24 cellular contexts compared by ENCODE assay signal in the genomic region with DNA sequence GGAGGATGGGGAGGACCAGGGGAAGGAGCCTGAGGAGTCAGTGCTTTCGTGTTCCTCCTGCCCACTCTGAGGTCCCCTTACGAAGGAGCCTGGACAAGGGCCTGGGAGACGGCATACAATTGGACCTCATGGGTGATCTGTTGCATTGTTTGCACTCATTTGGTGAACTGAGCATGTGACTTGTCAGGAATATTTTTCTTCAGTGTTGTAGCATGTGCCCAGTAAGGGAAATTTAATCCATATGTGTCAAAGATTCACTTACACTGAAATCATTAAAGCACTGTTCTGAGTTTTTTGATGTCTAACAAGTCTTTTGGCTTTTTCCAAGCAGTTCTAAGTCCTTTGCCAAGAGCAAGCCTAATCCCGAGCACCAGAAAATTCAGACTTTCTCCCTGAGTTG.
DNase-seq lines count a peak whose midpoint lies in the region; ATAC-seq and TF ChIP-seq lines count a peak whose summit lies in the region.
"Had no signal": no experiment of that assay in that cellular context is flagged by ENCODE, and none has a peak within 500 bp of the region (broad histone marks: within the 10 kb centered on the region; RNA-seq: fewer than 3 reads in every experiment).

No MANE protein-coding gene starts in this region.

- H3K4me1 ChIP-seq in SK-N-SH (ENCODE audit: control insufficient read depth in 1 of 2, insufficient read depth in 2 of 2, low read depth in 1 of 2, low read length in 1 of 2), result peaks cover 2 to 16% of the 10 kb centered on the region in 2 experiments
- peaks cover 4 to 8% of the 10 kb centered on the region in 2 experiments for H3K4me1 ChIP-seq in trophoblast cell (ENCODE audit: control insufficient read depth in 1 of 2, insufficient read depth in 2 of 2, low read length in 2 of 2)
- H3K4me1 ChIP-seq: Peyer's patch had no signal

- H3K9ac ChIP-seq in SK-N-SH (no peak overlapping the region), trophoblast cell (ENCODE audit: low read length) (no peak overlapping the region)
- H3K9ac ChIP-seq: BLaER1 treated with 17β-estradiol and CSF1 and Interleukin-3, amounts not matched to agents 10 nM and 100 nM had no signal

- no peaks in the 10 kb centered on the region for H3K9me2 ChIP-seq in SK-N-SH

- H3K36me3 Mint-ChIP-seq in activated naive CD4-positive, alpha-beta T cell treated with anti-CD3 and anti-CD28 coated beads, Interleukin-2, amount 50 U/mL, for 72 hours, result no peaks in the 10 kb centered on the region
- H3K36me3 Mint-ChIP-seq: CD4-positive, alpha-beta memory T cell had no signal

- no peak overlapping the region for H3K27ac Mint-ChIP-seq in activated naive CD4-positive, alpha-beta T cell treated with anti-CD3 and anti-CD28 coated beads, Interleukin-2, amount 50 U/mL, for 72 hours
- H3K27ac Mint-ChIP-seq: CD4-positive, alpha-beta memory T cell had no signal

- no peak overlapping the region for H3K18ac ChIP-seq in trophoblast cell (ENCODE audit: low read length)

- H3F3A ChIP-seq in SK-N-SH (replicated peaks; ENCODE audit: insufficient read depth), result peaks cover 23% of the 10 kb centered on the region

- POLR2A ChIA-PET in SK-N-SH (lab: Yijun Ruan, JAX), result no interaction called here
- POLR2A ChIA-PET in HEK293T (lab: Yijun Ruan, JAX), result no interaction called here

- no peak overlapping the region for H4K8ac ChIP-seq in trophoblast cell (ENCODE audit: low read depth, low read length)

- ATAC-seq in SK-N-SH treated with all-trans-retinoic acid at 6 μM for 48 hours (peak; percentile 11; the same call in 1 of the 3 replicates), GM21528 (IDR thresholded peaks at IDR 0.05; ENCODE audit: low FRiP score, unreplicated experiment) (no peak)
- no peak for ATAC-seq in activated naive CD4-positive, alpha-beta T cell treated with anti-CD3 and anti-CD28 coated beads, Interleukin-2, amount 50 U/mL, for 72 hours

- H3K9me3 Mint-ChIP-seq in activated naive CD4-positive, alpha-beta T cell treated with anti-CD3 and anti-CD28 coated beads, Interleukin-2, amount 50 U/mL, for 72 hours, result no peaks in the 10 kb centered on the region
- H3K9me3 Mint-ChIP-seq: CD4-positive, alpha-beta memory T cell had no signal

- 85% methylated on average over 4 of the region's 4 CpGs for WGBS in SK-N-SH (ENCODE audit: low lambda C conversion rate)
- WGBS in trophoblast cell (ENCODE audit: extremely low coverage, insufficient coverage, insufficient read length), result no CpG with 5 or more reads among the region's 4 CpGs

- TF ChIP-seq RAD21 in SK-N-SH (IDR thresholded peaks at IDR 0.05; ENCODE audit: low read length), result no peak

- H2BK120ac ChIP-seq in trophoblast cell (ENCODE audit: insufficient read depth, low read length, poor library complexity), result no peak overlapping the region

- no peak overlapping the region for H3K4me3 ChIP-seq in SK-N-SH (ENCODE audit: low read depth in 2 of 2, low read length in 1 of 2)
- H3K4me3 ChIP-seq in trophoblast cell (ENCODE audit: low read depth, low read length), result no peak overlapping the region
- H3K4me3 ChIP-seq: BLaER1 treated with 17β-estradiol and CSF1 and Interleukin-3, amounts not matched to agents 10 nM and 100 nM; Peyer's patch; SJSA1 had no signal

- no peaks in the 10 kb centered on the region for H3K79me2 ChIP-seq in SK-N-SH (ENCODE audit: insufficient read depth)
- H3K79me2 ChIP-seq in trophoblast cell (ENCODE audit: control insufficient read depth, insufficient read depth, low read length, poor library complexity), result no peaks in the 10 kb centered on the region

- H3K23ac ChIP-seq in trophoblast cell (ENCODE audit: low read length), result no peak overlapping the region

- no peaks in the 10 kb centered on the region for H3K9me3 ChIP-seq in SK-N-SH
- no peaks in the 10 kb centered on the region for H3K9me3 ChIP-seq in trophoblast cell (ENCODE audit: insufficient read depth, low read depth, low read length)
- H3K9me3 ChIP-seq: BLaER1 treated with 17β-estradiol and CSF1 and Interleukin-3, amounts not matched to agents 10 nM and 100 nM; Peyer's patch; SJSA1 had no signal

- no peak overlapping the region for H2AFZ ChIP-seq in SK-N-SH (ENCODE audit: low read depth)
- H2AFZ ChIP-seq in trophoblast cell (ENCODE audit: insufficient read depth, low read length, poor library complexity), result no peak overlapping the region

- CTCF ChIA-PET in SK-N-SH (lab: Yijun Ruan, JAX), result no interaction called here
- CTCF ChIA-PET in HEK293T (lab: Yijun Ruan, JAX), result no interaction called here

- H3K79me1 ChIP-seq in trophoblast cell (ENCODE audit: low read length), result peaks cover 5% of the 10 kb centered on the region

- H3K4me2 ChIP-seq in SK-N-SH, result no peak overlapping the region
- no peak overlapping the region for H3K4me2 ChIP-seq in trophoblast cell (ENCODE audit: low read length)
- H3K4me2 ChIP-seq: BLaER1 treated with 17β-estradiol and CSF1 and Interleukin-3, amounts not matched to agents 10 nM and 100 nM had no signal

- H2BK12ac ChIP-seq in trophoblast cell (ENCODE audit: low read length), result peak overlapping the region; percentile 34

- no peak for TF ChIP-seq CTCF in SK-N-SH (IDR thresholded peaks at IDR 0.05)

- H3K14ac ChIP-seq in trophoblast cell (ENCODE audit: low read length), result no peak overlapping the region

- H3K27ac ChIP-seq in SK-N-SH (ENCODE audit: low read depth in 2 of 2, low read length in 1 of 2) (peak overlapping the region in 1 of 2 experiments; percentile 31; a peak in 1 of 4 replicates), trophoblast cell (ENCODE audit: low read depth, low read length) (no peak overlapping the region)
- H3K27ac ChIP-seq: 22Rv1; BLaER1 treated with 17β-estradiol and CSF1 and Interleukin-3, amounts not matched to agents 10 nM and 100 nM; Peyer's patch; SJSA1 had no signal

- H4K91ac ChIP-seq in trophoblast cell (ENCODE audit: low read depth, low read length), result no peak overlapping the region

- no peak for TF ChIP-seq EP300 in SK-N-SH (IDR thresholded peaks at IDR 0.05; ENCODE audit: borderline replicate concordance in 1 of 2, low read depth in 1 of 2, low read length in 1 of 2)

- H4K12ac ChIP-seq in trophoblast cell (ENCODE audit: low read depth, low read length), result no peak overlapping the region

- no peak overlapping the region for H2BK5ac ChIP-seq in trophoblast cell (ENCODE audit: low read depth, low read length, poor library complexity)

- no peaks in the 10 kb centered on the region for H4K20me1 ChIP-seq in SK-N-SH (ENCODE audit: insufficient read depth)
- H4K20me1 ChIP-seq: BLaER1 treated with 17β-estradiol and CSF1 and Interleukin-3, amounts not matched to agents 10 nM and 100 nM had no signal

- H3K36me3 ChIP-seq in SK-N-SH (replicated peaks in 1 of 2; ENCODE audit: control insufficient read depth in 1 of 2, insufficient read depth in 2 of 2, low read length in 1 of 2), result no peaks in the 10 kb centered on the region
- H3K36me3 ChIP-seq in trophoblast cell (ENCODE audit: control insufficient read depth in 1 of 2, insufficient read depth in 2 of 2, low read length in 2 of 2), result no peaks in the 10 kb centered on the region
- H3K36me3 ChIP-seq: BLaER1 treated with 17β-estradiol and CSF1 and Interleukin-3, amounts not matched to agents 10 nM and 100 nM; Peyer's patch; SJSA1 had no signal

- no peaks in the 10 kb centered on the region for H3K27me3 ChIP-seq in SK-N-SH (ENCODE audit: insufficient read depth)
- H3K27me3 ChIP-seq in trophoblast cell (ENCODE audit: insufficient read depth, low read length), result no peaks in the 10 kb centered on the region
- H3K27me3 ChIP-seq: BLaER1 treated with 17β-estradiol and CSF1 and Interleukin-3, amounts not matched to agents 10 nM and 100 nM; Peyer's patch; SJSA1 had no signal

- no peak overlapping the region for H2AK5ac ChIP-seq in trophoblast cell (ENCODE audit: low read length)

- no peak overlapping the region for H3K4ac ChIP-seq in trophoblast cell (ENCODE audit: low read depth, low read length)

- no peak for DNase-seq in SK-N-SH
- DNase-seq in fibroblast of peridontal ligament (ENCODE audit: extremely low read depth), result peak; percentile 67
- DNase-seq in trophoblast cell, result no peak
- no peak for DNase-seq in HEK293T (ENCODE audit: extremely low spot score)
- no peak for DNase-seq in mesenteric fat pad (ENCODE audit: low spot score)
- DNase-seq in activated naive CD4-positive, alpha-beta T cell treated with anti-CD3 and anti-CD28 coated beads, Interleukin-2, amount 50 U/mL, for 72 hours (ENCODE audit: low spot score in 2 of 2), result no peak
- DNase-seq: ACHN; CD4-positive, alpha-beta memory T cell; GOT3; HCEC 1CT; IMR-90; Karpas-422; MV-4-11; NCI-H1105 treated with DMSO at 0.1 percent for 48 hours; NCI-H2029 treated with DMSO at 0.1 percent for 48 hours; NCI-H345; NCI-H524; NCI-H82; Peyer's patch had no signal

TF ChIP-seq in SK-N-SH treated with all-trans-retinoic acid at 6 μM for 48 hours, 23 proteins besides CTCF, POLR2A, EP300 and RAD21:
- no peak for TF ChIP-seq CSDC2 (CRISPR knock-in tag; IDR thresholded peaks at IDR 0.05)

TF ChIP-seq in SK-N-SH, 30 proteins besides CTCF, POLR2A, EP300 and RAD21 (continues in another document):
- TF ChIP-seq YY1 (IDR thresholded peaks at IDR 0.05; ENCODE audit: low read depth) (no peak), CHD2 (IDR thresholded peaks at IDR 0.05; ENCODE audit: low read length, partially characterized antibody) (no peak), FOXJ3 (CRISPR knock-in tag; IDR thresholded peaks at IDR 0.05) (no peak), TAF1 (IDR thresholded peaks at IDR 0.05; ENCODE audit: borderline replicate concordance, low read depth, low read length) (no peak), GABPA (IDR thresholded peaks at IDR 0.05; ENCODE audit: low read depth) (no peak), NFIC (IDR thresholded peaks at IDR 0.05; ENCODE audit: borderline replicate concordance) (no peak), NRF1 (IDR thresholded peaks at IDR 0.05; ENCODE audit: low read depth, low read length) (no peak), RFX5 (IDR thresholded peaks at IDR 0.05; ENCODE audit: low read length) (no peak), FOXM1 (IDR thresholded peaks at IDR 0.05; ENCODE audit: low read depth) (no peak)

TF ChIP-seq in HEK293T, 16 proteins besides CTCF, POLR2A, EP300 and RAD21:
- TF ChIP-seq BHLHE40 (IDR thresholded peaks at IDR 0.05; ENCODE audit: borderline replicate concordance), result no peak
- no peak for TF ChIP-seq FOXK2 (IDR thresholded peaks at IDR 0.05)
- TF ChIP-seq SUZ12 (IDR thresholded peaks at IDR 0.05), result no peak
- TF ChIP-seq FOXM1 (IDR thresholded peaks at IDR 0.05; ENCODE audit: borderline replicate concordance), result no peak
- no peak for TF ChIP-seq NFRKB (IDR thresholded peaks at IDR 0.05)
- no peak for TF ChIP-seq SP1 (IDR thresholded peaks at IDR 0.05)
- TF ChIP-seq TARDBP (IDR thresholded peaks at IDR 0.05), result no peak
- TF ChIP-seq CTBP1 (IDR thresholded peaks at IDR 0.05; ENCODE audit: borderline replicate concordance), result no peak
- TF ChIP-seq L3MBTL2 (conservative IDR thresholded peaks at IDR 0.05), result no peak
- no peak for TF ChIP-seq HDGF (IDR thresholded peaks at IDR 0.05; ENCODE audit: borderline replicate concordance)
- no peak for TF ChIP-seq LEF1 (IDR thresholded peaks at IDR 0.05; ENCODE audit: borderline replicate concordance)
- TF ChIP-seq ZNF384 (IDR thresholded peaks at IDR 0.05), result no peak
- no peak for TF ChIP-seq ARNT (IDR thresholded peaks at IDR 0.05)
